In the genomic region with DNA sequence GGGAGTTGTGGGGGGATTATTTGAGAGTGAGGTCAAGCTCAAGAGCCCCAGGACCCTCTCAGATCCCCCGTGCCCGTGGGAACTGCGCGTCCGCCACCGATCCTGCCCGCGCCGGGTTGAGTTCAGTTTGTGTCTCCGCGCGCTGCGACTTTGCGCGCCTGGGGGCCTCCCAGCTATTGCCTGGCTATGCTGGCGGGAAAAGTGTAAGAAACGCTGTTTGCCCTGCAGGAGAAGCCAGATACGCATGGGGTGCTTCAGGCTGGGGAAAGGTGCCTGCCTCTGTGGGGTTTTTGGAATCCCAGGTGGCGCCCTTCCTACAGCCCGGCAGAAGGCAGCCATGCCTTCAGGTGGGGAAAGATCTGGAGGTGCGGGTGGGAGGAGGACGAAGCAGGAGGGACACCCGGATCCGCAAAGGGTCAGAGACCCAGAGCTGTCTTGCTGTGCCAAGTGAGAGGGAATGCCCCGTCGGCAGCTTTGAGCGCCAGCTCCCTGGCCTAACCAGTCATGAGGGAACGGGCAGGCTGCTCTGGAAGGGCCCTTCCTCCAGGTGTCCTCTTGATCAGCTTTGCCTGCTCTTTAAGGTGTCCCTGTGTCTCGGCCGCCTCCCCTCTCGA, we compare ENCODE assay signal across 1 cellular context.
TF ChIP-seq lines count a peak whose summit lies in the region.

No MANE protein-coding gene starts in this region.

TF ChIP-seq in H1, 55 proteins besides CTCF, POLR2A, EP300 and RAD21:
- TF ChIP-seq ATF2 (IDR thresholded peaks at IDR 0.05; ENCODE audit: low read length) (0 out of 2 replicates have a peak, but pooled peaks have one; percentile 7), E2F6 (IDR thresholded peaks at IDR 0.05) (0 out of 2 replicates have a peak, but pooled peaks have one; percentile 47), SIN3A (conservative IDR thresholded peaks at IDR 0.05 in 1 of 2, IDR thresholded peaks at IDR 0.05 in 1 of 2; ENCODE audit: low read depth in 1 of 2, low read length in 2 of 2) (no peak), CBX8 (IDR thresholded peaks at IDR 0.05; ENCODE audit: borderline replicate concordance, low read depth, low read length) (no peak), KDM1A (IDR thresholded peaks at IDR 0.05; ENCODE audit: borderline replicate concordance, low read length) (no peak), RFX5 (IDR thresholded peaks at IDR 0.05; ENCODE audit: borderline replicate concordance, low read depth, low read length) (no peak), BCL11A (IDR thresholded peaks at IDR 0.05; ENCODE audit: low read depth in 2 of 2, low read length in 2 of 2) (no peak), EZH2 (IDR thresholded peaks at IDR 0.05; ENCODE audit: low read depth, low read length, severe bottlenecking) (no peak), CHD2 (IDR thresholded peaks at IDR 0.05; ENCODE audit: low read length) (no peak), FOSL1 (IDR thresholded peaks at IDR 0.05; ENCODE audit: insufficient read depth, low read depth, low read length) (no peak), CBX5 (IDR thresholded peaks at IDR 0.05; ENCODE audit: low read depth, low read length) (no peak), MAFK (IDR thresholded peaks at IDR 0.05; ENCODE audit: low read depth, low read length) (no peak), EGR1 (IDR thresholded peaks at IDR 0.05; ENCODE audit: borderline replicate concordance, low read depth, low read length) (no peak), SIRT6 (IDR thresholded peaks at IDR 0.05; ENCODE audit: low read length) (no peak), SP1 (IDR thresholded peaks at IDR 0.05; ENCODE audit: low read depth, low read length) (no peak), POLR2AphosphoS5 (IDR thresholded peaks at IDR 0.05; ENCODE audit: low read depth, low read length) (0 out of 2 replicates have a peak, but pooled peaks have one; percentile 3), CHD1 (IDR thresholded peaks at IDR 0.05; ENCODE audit: low read depth, low read length) (no peak), CREB1 (IDR thresholded peaks at IDR 0.05) (0 out of 2 replicates have a peak, but pooled peaks have one; percentile 5), JUN (IDR thresholded peaks at IDR 0.05; ENCODE audit: low read depth, low read length) (no peak), RXRA (IDR thresholded peaks at IDR 0.05; ENCODE audit: insufficient read depth, low read depth, low read length) (no peak), SP4 (IDR thresholded peaks at IDR 0.05; ENCODE audit: low read length) (no peak), ATF3 (IDR thresholded peaks at IDR 0.05; ENCODE audit: insufficient read depth, low read depth, low read length) (no peak), NRF1 (IDR thresholded peaks at IDR 0.05; ENCODE audit: low read depth, low read length) (no peak), PHF8 (conservative IDR thresholded peaks at IDR 0.05; ENCODE audit: low read depth, low read length) (no peak), TAF1 (IDR thresholded peaks at IDR 0.05; ENCODE audit: low read depth, low read length) (peak; percentile 29; the same call in 1 of the 2 replicates), MAX (IDR thresholded peaks at IDR 0.05) (no peak), SAP30 (IDR thresholded peaks at IDR 0.05; ENCODE audit: insufficient read depth, insufficient replicate concordance, low read length) (no peak), BRCA1 (IDR thresholded peaks at IDR 0.05; ENCODE audit: low read depth, low read length) (no peak), GABPA (IDR thresholded peaks at IDR 0.05; ENCODE audit: borderline replicate concordance, insufficient read depth, low read length) (no peak), TBP (IDR thresholded peaks at IDR 0.05; ENCODE audit: low read depth, low read length) (no peak), POU5F1 (IDR thresholded peaks at IDR 0.05; ENCODE audit: low read depth, low read length) (no peak), SIX5 (IDR thresholded peaks at IDR 0.05; ENCODE audit: low read depth, low read length) (no peak), JUND (IDR thresholded peaks at IDR 0.05; ENCODE audit: low read length) (no peak), HDAC6 (IDR thresholded peaks at IDR 0.05; ENCODE audit: low read depth, low read length) (no peak), BACH1 (IDR thresholded peaks at IDR 0.05; ENCODE audit: low read length) (no peak), SRF (IDR thresholded peaks at IDR 0.05; ENCODE audit: low read depth, low read length) (no peak), CEBPB (IDR thresholded peaks at IDR 0.05; ENCODE audit: low read depth, low read length) (no peak), YY1 (IDR thresholded peaks at IDR 0.05; ENCODE audit: low read depth, low read length) (no peak), SP2 (IDR thresholded peaks at IDR 0.05; ENCODE audit: low read length) (no peak), TEAD4 (IDR thresholded peaks at IDR 0.05; ENCODE audit: low read depth, low read length) (no peak), RNF2 (IDR thresholded peaks at IDR 0.05; ENCODE audit: borderline replicate concordance, low read depth, low read length, missing control alignments, poor library complexity, severe bottlenecking) (no peak), USF2 (IDR thresholded peaks at IDR 0.05; ENCODE audit: low read length) (no peak), ZNF274 (IDR thresholded peaks at IDR 0.05; ENCODE audit: borderline replicate concordance, extremely low read depth, low read length) (no peak), ASH2L (IDR thresholded peaks at IDR 0.05; ENCODE audit: low read length) (peak; percentile 69), RBBP5 (IDR thresholded peaks at IDR 0.05; ENCODE audit: borderline replicate concordance, low read depth, low read length) (no peak), NANOG (IDR thresholded peaks at IDR 0.05; ENCODE audit: insufficient read depth, low read depth, low read length, poor library complexity, severe bottlenecking) (no peak)
